Comparison of ENCODE assay signal across 1 cellular context in genomic region chr12:47773858-47774580, GRCh38.
TF ChIP-seq lines count a peak whose summit lies in the region.

No MANE protein-coding gene starts in this region.

TF ChIP-seq in K562, 482 proteins besides CTCF, POLR2A, EP300 and RAD21 (continued from another document and continues in another):
- no peak for TF ChIP-seq NFYB (IDR thresholded peaks at IDR 0.05; ENCODE audit: extremely low read depth, insufficient read length)
- TF ChIP-seq, protein P1, sequence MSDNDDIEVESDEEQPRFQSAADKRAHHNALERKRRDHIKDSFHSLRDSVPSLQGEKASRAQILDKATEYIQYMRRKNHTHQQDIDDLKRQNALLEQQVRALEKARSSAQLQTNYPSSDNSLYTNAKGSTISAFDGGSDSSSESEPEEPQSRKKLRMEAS (CRISPR knock-in tag; IDR thresholded peaks at IDR 0.05), result no peak
- TF ChIP-seq, protein P2, sequence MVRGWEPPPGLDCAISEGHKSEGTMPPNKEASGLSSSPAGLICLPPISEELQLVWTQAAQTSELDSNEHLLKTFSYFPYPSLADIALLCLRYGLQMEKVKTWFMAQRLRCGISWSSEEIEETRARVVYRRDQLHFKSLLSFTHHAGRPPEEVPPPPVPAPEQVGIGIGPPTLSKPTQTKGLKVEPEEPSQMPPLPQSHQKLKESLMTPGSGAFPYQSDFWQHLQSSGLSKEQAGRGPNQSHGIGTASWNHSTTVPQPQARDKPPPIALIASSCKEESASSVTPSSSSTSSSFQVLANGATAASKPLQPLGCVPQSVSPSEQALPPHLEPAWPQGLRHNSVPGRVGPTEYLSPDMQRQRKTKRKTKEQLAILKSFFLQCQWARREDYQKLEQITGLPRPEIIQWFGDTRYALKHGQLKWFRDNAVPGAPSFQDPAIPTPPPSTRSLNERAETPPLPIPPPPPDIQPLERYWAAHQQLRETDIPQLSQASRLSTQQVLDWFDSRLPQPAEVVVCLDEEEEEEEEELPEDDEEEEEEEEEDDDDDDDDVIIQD (CRISPR knock-in tag; IDR thresholded peaks at IDR 0.05), result no peak
- TF ChIP-seq, protein P3, sequence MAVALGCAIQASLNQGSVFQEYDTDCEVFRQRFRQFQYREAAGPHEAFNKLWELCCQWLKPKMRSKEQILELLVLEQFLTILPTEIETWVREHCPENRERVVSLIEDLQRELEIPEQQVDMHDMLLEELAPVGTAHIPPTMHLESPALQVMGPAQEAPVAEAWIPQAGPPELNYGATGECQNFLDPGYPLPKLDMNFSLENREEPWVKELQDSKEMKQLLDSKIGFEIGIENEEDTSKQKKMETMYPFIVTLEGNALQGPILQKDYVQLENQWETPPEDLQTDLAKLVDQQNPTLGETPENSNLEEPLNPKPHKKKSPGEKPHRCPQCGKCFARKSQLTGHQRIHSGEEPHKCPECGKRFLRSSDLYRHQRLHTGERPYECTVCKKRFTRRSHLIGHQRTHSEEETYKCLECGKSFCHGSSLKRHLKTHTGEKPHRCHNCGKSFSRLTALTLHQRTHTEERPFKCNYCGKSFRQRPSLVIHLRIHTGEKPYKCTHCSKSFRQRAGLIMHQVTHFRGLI (CRISPR knock-in tag; IDR thresholded peaks at IDR 0.05), result no peak
- TF ChIP-seq TBP (optimal IDR thresholded peaks at IDR 0.05; ENCODE audit: low read depth, low read length), result peak; percentile 20
- TF ChIP-seq FOXM1 (IDR thresholded peaks at IDR 0.05; ENCODE audit: low read depth), result no peak
- TF ChIP-seq FOXM1 (CRISPR knock-in tag; IDR thresholded peaks at IDR 0.05; ENCODE audit: low read depth), result no peak
- no peak for TF ChIP-seq ZNF512 (tag; IDR thresholded peaks at IDR 0.05)
- TF ChIP-seq BHLHE40 (IDR thresholded peaks at IDR 0.05; ENCODE audit: low read length), result no peak
- TF ChIP-seq BCOR (IDR thresholded peaks at IDR 0.05), result peak; percentile 97
- no peak for TF ChIP-seq ERF (CRISPR knock-in tag; IDR thresholded peaks at IDR 0.05)
- no peak for TF ChIP-seq ZNF12 (CRISPR knock-in tag; IDR thresholded peaks at IDR 0.05)
- no peak for TF ChIP-seq SIN3A (IDR thresholded peaks at IDR 0.05; ENCODE audit: borderline replicate concordance in 2 of 2, control insufficient read depth in 1 of 2, low read depth in 2 of 2, low read length in 2 of 2)
- TF ChIP-seq GATAD2B (IDR thresholded peaks at IDR 0.05; ENCODE audit: borderline replicate concordance), result no peak
- TF ChIP-seq ZNF263 (CRISPR knock-in tag; IDR thresholded peaks at IDR 0.05; ENCODE audit: borderline replicate concordance), result peak; percentile 93
- TF ChIP-seq, protein P4, sequence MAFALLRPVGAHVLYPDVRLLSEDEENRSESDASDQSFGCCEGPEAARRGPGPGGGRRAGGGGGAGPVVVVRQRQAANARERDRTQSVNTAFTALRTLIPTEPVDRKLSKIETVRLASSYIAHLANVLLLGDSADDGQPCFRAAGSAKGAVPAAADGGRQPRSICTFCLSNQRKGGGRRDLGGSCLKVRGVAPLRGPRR (CRISPR knock-in tag; IDR thresholded peaks at IDR 0.05), result no peak
- TF ChIP-seq, protein P5, sequence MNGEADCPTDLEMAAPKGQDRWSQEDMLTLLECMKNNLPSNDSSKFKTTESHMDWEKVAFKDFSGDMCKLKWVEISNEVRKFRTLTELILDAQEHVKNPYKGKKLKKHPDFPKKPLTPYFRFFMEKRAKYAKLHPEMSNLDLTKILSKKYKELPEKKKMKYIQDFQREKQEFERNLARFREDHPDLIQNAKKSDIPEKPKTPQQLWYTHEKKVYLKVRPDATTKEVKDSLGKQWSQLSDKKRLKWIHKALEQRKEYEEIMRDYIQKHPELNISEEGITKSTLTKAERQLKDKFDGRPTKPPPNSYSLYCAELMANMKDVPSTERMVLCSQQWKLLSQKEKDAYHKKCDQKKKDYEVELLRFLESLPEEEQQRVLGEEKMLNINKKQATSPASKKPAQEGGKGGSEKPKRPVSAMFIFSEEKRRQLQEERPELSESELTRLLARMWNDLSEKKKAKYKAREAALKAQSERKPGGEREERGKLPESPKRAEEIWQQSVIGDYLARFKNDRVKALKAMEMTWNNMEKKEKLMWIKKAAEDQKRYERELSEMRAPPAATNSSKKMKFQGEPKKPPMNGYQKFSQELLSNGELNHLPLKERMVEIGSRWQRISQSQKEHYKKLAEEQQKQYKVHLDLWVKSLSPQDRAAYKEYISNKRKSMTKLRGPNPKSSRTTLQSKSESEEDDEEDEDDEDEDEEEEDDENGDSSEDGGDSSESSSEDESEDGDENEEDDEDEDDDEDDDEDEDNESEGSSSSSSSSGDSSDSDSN (IDR thresholded peaks at IDR 0.05; ENCODE audit: borderline replicate concordance in 1 of 2, low read depth in 2 of 2, low read length in 2 of 2), result peak; percentile 23 to 59; a peak in 1 of 4 replicates
- TF ChIP-seq ADNP (tag; IDR thresholded peaks at IDR 0.05), result peak; percentile 97
- TF ChIP-seq CREB3L1 (IDR thresholded peaks at IDR 0.05; ENCODE audit: borderline replicate concordance, low read depth), result 0 out of 2 replicates have a peak, but pooled peaks have one; percentile 18
- TF ChIP-seq NFRKB (IDR thresholded peaks at IDR 0.05; ENCODE audit: low read depth), result 0 out of 2 replicates have a peak, but pooled peaks have one; percentile 34
- no peak for TF ChIP-seq U2AF2 (optimal IDR thresholded peaks at IDR 0.05; ENCODE audit: low read depth, low read length)
- no peak; the same call in 1 of the 2 replicates for TF ChIP-seq SUPT5H (IDR thresholded peaks at IDR 0.05)
- no peak for TF ChIP-seq ZBTB7A (IDR thresholded peaks at IDR 0.05; ENCODE audit: borderline replicate concordance, control insufficient read depth, low read depth, low read length)
- TF ChIP-seq CBX3 (IDR thresholded peaks at IDR 0.05; ENCODE audit: borderline replicate concordance in 1 of 2, low read length in 2 of 2), result 0 out of 3 replicates have a peak, but pooled peaks of 1 of the 2 experiments have one; percentile 59
- TF ChIP-seq TRIM24 (IDR thresholded peaks at IDR 0.05), result no peak
- no peak for TF ChIP-seq ZFP91 (CRISPR knock-in tag; IDR thresholded peaks at IDR 0.05)
- TF ChIP-seq PTBP1 (IDR thresholded peaks at IDR 0.05; ENCODE audit: low read depth, low read length), result no peak
- no peak for TF ChIP-seq GATA2 (CRISPR knock-in tag; IDR thresholded peaks at IDR 0.05)
- no peak for TF ChIP-seq ZNF175 (CRISPR knock-in tag; IDR thresholded peaks at IDR 0.05; ENCODE audit: low read depth)
- TF ChIP-seq, protein P6, sequence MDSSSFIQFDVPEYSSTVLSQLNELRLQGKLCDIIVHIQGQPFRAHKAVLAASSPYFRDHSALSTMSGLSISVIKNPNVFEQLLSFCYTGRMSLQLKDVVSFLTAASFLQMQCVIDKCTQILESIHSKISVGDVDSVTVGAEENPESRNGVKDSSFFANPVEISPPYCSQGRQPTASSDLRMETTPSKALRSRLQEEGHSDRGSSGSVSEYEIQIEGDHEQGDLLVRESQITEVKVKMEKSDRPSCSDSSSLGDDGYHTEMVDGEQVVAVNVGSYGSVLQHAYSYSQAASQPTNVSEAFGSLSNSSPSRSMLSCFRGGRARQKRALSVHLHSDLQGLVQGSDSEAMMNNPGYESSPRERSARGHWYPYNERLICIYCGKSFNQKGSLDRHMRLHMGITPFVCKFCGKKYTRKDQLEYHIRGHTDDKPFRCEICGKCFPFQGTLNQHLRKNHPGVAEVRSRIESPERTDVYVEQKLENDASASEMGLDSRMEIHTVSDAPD (CRISPR knock-in tag; IDR thresholded peaks at IDR 0.05), result no peak
- TF ChIP-seq ZNF133 (CRISPR knock-in tag; IDR thresholded peaks at IDR 0.05), result no peak
- TF ChIP-seq DEAF1 (CRISPR knock-in tag; IDR thresholded peaks at IDR 0.05), result no peak
- TF ChIP-seq ETV1 (tag; conservative IDR thresholded peaks at IDR 0.05; ENCODE audit: low read depth), result no peak
- no peak for TF ChIP-seq ZBED1 (IDR thresholded peaks at IDR 0.05)
- no peak for TF ChIP-seq CTCFL (IDR thresholded peaks at IDR 0.05; ENCODE audit: borderline replicate concordance, insufficient read depth, low read depth, low read length, poor library complexity, severe bottlenecking)
- no peak for TF ChIP-seq TAF7 (tag; IDR thresholded peaks at IDR 0.05)
- peak; percentile 88 to 90 for TF ChIP-seq KDM1A (IDR thresholded peaks at IDR 0.05)
- TF ChIP-seq LEF1 (IDR thresholded peaks at IDR 0.05), result no peak
- no peak for TF ChIP-seq PCBP2 (IDR thresholded peaks at IDR 0.05; ENCODE audit: low read depth, low read length, poor library complexity, severe bottlenecking)
- TF ChIP-seq SMARCA5 (IDR thresholded peaks at IDR 0.05), result peak; percentile 74
- no peak for TF ChIP-seq TCF7L2 (IDR thresholded peaks at IDR 0.05; ENCODE audit: low read depth, low read length)
- TF ChIP-seq CREM (IDR thresholded peaks at IDR 0.05; ENCODE audit: low read depth), result no peak
- TF ChIP-seq HNRNPLL (IDR thresholded peaks at IDR 0.05; ENCODE audit: low read depth, low read length, poor library complexity, severe bottlenecking), result peak; percentile 12
- no peak for TF ChIP-seq ASH1L (IDR thresholded peaks at IDR 0.05; ENCODE audit: borderline replicate concordance, low read depth, partially characterized antibody)
- TF ChIP-seq, protein P7, sequence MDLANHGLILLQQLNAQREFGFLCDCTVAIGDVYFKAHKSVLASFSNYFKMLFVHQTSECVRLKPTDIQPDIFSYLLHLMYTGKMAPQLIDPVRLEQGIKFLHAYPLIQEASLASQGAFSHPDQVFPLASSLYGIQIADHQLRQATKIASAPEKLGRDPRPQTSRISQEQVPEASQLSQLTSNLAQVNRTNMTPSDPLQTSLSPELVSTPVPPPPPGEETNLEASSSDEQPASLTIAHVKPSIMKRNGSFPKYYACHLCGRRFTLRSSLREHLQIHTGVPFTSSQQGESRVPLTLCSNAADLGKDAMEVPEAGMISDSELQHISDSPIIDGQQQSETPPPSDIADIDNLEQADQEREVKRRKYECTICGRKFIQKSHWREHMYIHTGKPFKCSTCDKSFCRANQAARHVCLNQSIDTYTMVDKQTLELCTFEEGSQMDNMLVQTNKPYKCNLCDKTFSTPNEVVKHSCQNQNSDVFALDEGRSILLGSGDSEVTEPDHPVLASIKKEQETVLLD (IDR thresholded peaks at IDR 0.05), result peak; percentile 60; the same call in 1 of the 2 replicates
- TF ChIP-seq, protein P8, sequence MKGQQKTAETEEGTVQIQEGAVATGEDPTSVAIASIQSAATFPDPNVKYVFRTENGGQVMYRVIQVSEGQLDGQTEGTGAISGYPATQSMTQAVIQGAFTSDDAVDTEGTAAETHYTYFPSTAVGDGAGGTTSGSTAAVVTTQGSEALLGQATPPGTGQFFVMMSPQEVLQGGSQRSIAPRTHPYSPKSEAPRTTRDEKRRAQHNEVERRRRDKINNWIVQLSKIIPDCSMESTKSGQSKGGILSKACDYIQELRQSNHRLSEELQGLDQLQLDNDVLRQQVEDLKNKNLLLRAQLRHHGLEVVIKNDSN (CRISPR knock-in tag; IDR thresholded peaks at IDR 0.05), result no peak
